9 cellular contexts compared by ENCODE assay signal in genomic region chr7:22697897-22698645, GRCh38. TPM values are rescaled to one million over a fixed set of nuclear protein-coding genes. Genes with fewer than 3 reads are reported as not detected.
DNase-seq lines count a peak whose midpoint lies in the region; ATAC-seq and TF ChIP-seq lines count a peak whose summit lies in the region.
"Had no signal": no experiment of that assay in that cellular context is flagged by ENCODE, and none has a peak within 500 bp of the region (broad histone marks: within the 10 kb centered on the region; RNA-seq: fewer than 3 reads in every experiment).

No MANE protein-coding gene starts in this region.

- no peak overlapping the region for H3K4me3 ChIP-seq in endodermal cell (ENCODE audit: low read length)

- intact Hi-C loops in cardiac septum (cut with DNase I), result no loop called here

- peaks cover 3% of the 10 kb centered on the region for H3K4me1 ChIP-seq in endodermal cell (ENCODE audit: control insufficient read depth, insufficient read depth, low read length)

- peaks cover 69% of the 10 kb centered on the region for H3K36me3 Mint-ChIP-seq in endodermal cell (ENCODE audit: low read depth)

- ATAC-seq in GM18499 (IDR thresholded peaks at IDR 0.05; ENCODE audit: insufficient read depth, unreplicated experiment) (peak; percentile 64), GM21423 (IDR thresholded peaks at IDR 0.05; ENCODE audit: unreplicated experiment) (peak; percentile 76), HG03460 (IDR thresholded peaks at IDR 0.05; ENCODE audit: unreplicated experiment) (peak; percentile 85)

- no peaks in the 10 kb centered on the region for H3K9me3 ChIP-seq in endodermal cell (ENCODE audit: control insufficient read depth, low read length)

- no peak overlapping the region for H3K27ac ChIP-seq in endodermal cell (ENCODE audit: low read depth, low read length)

- no peak for DNase-seq in endodermal cell
- no peak for DNase-seq in H4 (ENCODE audit: low spot score)
- no peak for DNase-seq in cardiac septum (ENCODE audit: low spot score)
- DNase-seq in NCI-H1694 treated with DMSO at 0.1 percent for 48 hours (lab: John Stamatoyannopoulos, UW), result no peak
- no peak for DNase-seq in DMS79 treated with DMSO at 0.1 percent for 48 hours (lab: John Stamatoyannopoulos, UW)

- peak overlapping the region; percentile 13 for H3K27ac Mint-ChIP-seq in endodermal cell

- H3K9me3 Mint-ChIP-seq in endodermal cell, result no peaks in the 10 kb centered on the region
- H3K9me3 Mint-ChIP-seq: neural crest cell had no signal

- H3K27me3 Mint-ChIP-seq in endodermal cell (ENCODE audit: insufficient read depth), result no peaks in the 10 kb centered on the region

- H3K27me3 ChIP-seq in endodermal cell (ENCODE audit: control insufficient read depth, insufficient read depth, low read length, poor library complexity, severe bottlenecking), result no peaks in the 10 kb centered on the region

- peaks cover 52% of the 10 kb centered on the region for H3K4me1 Mint-ChIP-seq in endodermal cell

- no peak overlapping the region for H3K4me3 Mint-ChIP-seq in endodermal cell
- H3K4me3 Mint-ChIP-seq: neural crest cell had no signal

- TF ChIP-seq CTCF in endodermal cell (conservative IDR thresholded peaks at IDR 0.05), result no peak

- H3K36me3 ChIP-seq in endodermal cell (ENCODE audit: control insufficient read depth, insufficient read depth, low read length), result peaks cover 52% of the 10 kb centered on the region

- WGBS in endodermal cell (ENCODE audit: insufficient coverage in 1 of 2, insufficient read length in 1 of 2), 2 experiments, result 80 to 90% methylated on average over 1 of the region's 2 CpGs

- H3K9ac ChIP-seq in endodermal cell (ENCODE audit: extremely low read depth, low read length, poor library complexity, severe bottlenecking), result no peak overlapping the region

RNA-seq across cellular contexts. Expression of gene IL6, which starts 28.9 kb away (rescaled TPM):
- under 1 TPM; 0.64 to 0.88 TPM for total RNA-seq in endodermal cell
- not detected for polyA plus RNA-seq in endodermal cell (2013, experiment 1 of 2)
- polyA plus RNA-seq in endodermal cell (2013, experiment 2 of 2), result not detected
- total RNA-seq in H4 (2014; rRNA removed; shearing (Covaris generic)), result 5.1 and 6.7 TPM in 2 replicates
- 5.8 TPM for total RNA-seq in cardiac septum
- total RNA-seq: neural crest cell had no signal
